ENCODE assay signal across 15 cellular contexts in genomic region chr1:10900265-10900651, GRCh38.
A peak's percentile ranks its signal among the peaks of the same experiment; 100 is the strongest.
DNase-seq lines count a peak whose midpoint lies in the region; ATAC-seq and TF ChIP-seq lines count a peak whose summit lies in the region.
"Had no signal": no experiment of that assay in that cellular context is flagged by ENCODE, and none has a peak within 500 bp of the region (broad histone marks: within the 10 kb centered on the region; RNA-seq: fewer than 3 reads in every experiment).

No MANE protein-coding gene starts in this region.

- peaks cover 0 to 24% (median 0%) of the 10 kb centered on the region in 11 experiments; a peak in 4 of 22 replicates for H4K20me1 ChIP-seq in BLaER1 treated with 17β-estradiol and CSF1 and Interleukin-3, amounts not matched to agents 10 nM and 100 nM

- peak; percentile 3 for ATAC-seq in left lung
- no peak for ATAC-seq in GM21526 (IDR thresholded peaks at IDR 0.05; ENCODE audit: low FRiP score, unreplicated experiment)
- ATAC-seq: natural killer cell had no signal

- TF ChIP-seq CTCF in NB4 (IDR thresholded peaks at IDR 0.05; ENCODE audit: low read depth, low read length) (no peak), brain (conservative IDR thresholded peaks at IDR 0.05) (no peak), left lung (IDR thresholded peaks at IDR 0.05) (no peak)

- H3K27ac ChIP-seq in BLaER1 treated with 17β-estradiol and CSF1 and Interleukin-3, amounts not matched to agents 10 nM and 100 nM: peak overlapping the region in 5 of 11 experiments; percentile 6 to 93 (median 69); a peak in 8 of 22 replicates
- H3K27ac ChIP-seq in left lung: peak overlapping the region; percentile 65 to 80

- H3K36me3 ChIP-seq in BLaER1 treated with 17β-estradiol and CSF1 and Interleukin-3, amounts not matched to agents 10 nM and 100 nM: no peaks in the 10 kb centered on the region
- H3K36me3 ChIP-seq in left lung: no peaks in the 10 kb centered on the region

- H3K27ac Mint-ChIP-seq in brain: peak overlapping the region in 3 of 5 experiments; percentile 72 to 93 (median 82)
- H3K27ac Mint-ChIP-seq: activated B cell treated with CpG ODN at 0.5 μM for 24 hours, natural killer cell had no signal

- H3K4me2 ChIP-seq in BLaER1 treated with 17β-estradiol and CSF1 and Interleukin-3, amounts not matched to agents 10 nM and 100 nM: peak overlapping the region; percentile 3 to 97 (median 86); a peak in 16 of 22 replicates

- H3K4me3 ChIP-seq in BLaER1 treated with 17β-estradiol and CSF1 and Interleukin-3, amounts not matched to agents 10 nM and 100 nM: no peak overlapping the region
- H3K4me3 ChIP-seq in NB4 (ENCODE audit: low read depth, low read length): no peak overlapping the region
- no peak overlapping the region for H3K4me3 ChIP-seq in left lung
- H3K4me3 ChIP-seq: lung had no signal

- peak; percentile 37 for DNase-seq in NB4 (ENCODE audit: low read depth)
- no peak for DNase-seq in left lung
- DNase-seq in islet precursor cell: no peak
- no peak for DNase-seq in occipital lobe (lab: John Stamatoyannopoulos, UW)
- no peak for DNase-seq in cortex of kidney (lab: John Stamatoyannopoulos, UW)
- DNase-seq: activated B cell treated with CpG ODN at 0.5 μM for 24 hours; activated gamma-delta T cell treated with Interleukin-2 at 50 U/mL for 16 hours; dermis blood vessel endothelial cell; natural killer cell; stimulated activated CD4-positive, alpha-beta T cell treated with anti-CD3 and anti-CD28 coated beads, Interleukin-1b, Interleukin-23, amount 100 ng/mL, for 48 hours; SW 1271 had no signal

- peak overlapping the region in 1 of 5 experiments; percentile 29 for H3K4me3 Mint-ChIP-seq in brain
- H3K4me3 Mint-ChIP-seq: activated B cell treated with CpG ODN at 0.5 μM for 24 hours, natural killer cell had no signal

- H3K9ac ChIP-seq in BLaER1 treated with 17β-estradiol and CSF1 and Interleukin-3, amounts not matched to agents 10 nM and 100 nM: peak overlapping the region in 3 of 11 experiments; percentile 3 to 49 (median 23); a peak in 3 of 22 replicates

- H3K9me3 ChIP-seq in BLaER1 treated with 17β-estradiol and CSF1 and Interleukin-3, amounts not matched to agents 10 nM and 100 nM (replicated peaks in 1 of 11): no peaks in the 10 kb centered on the region
- no peaks in the 10 kb centered on the region for H3K9me3 ChIP-seq in left lung

- TF ChIP-seq POLR2A in NB4 (IDR thresholded peaks at IDR 0.05; ENCODE audit: extremely low read depth, insufficient read length): no peak

- H3K36me3 Mint-ChIP-seq in brain: no peaks in the 10 kb centered on the region
- H3K36me3 Mint-ChIP-seq: natural killer cell had no signal

- peaks cover 68 to 94% (median 89%) of the 10 kb centered on the region in 10 experiments for H3K4me1 ChIP-seq in BLaER1 treated with 17β-estradiol and CSF1 and Interleukin-3, amounts not matched to agents 10 nM and 100 nM
- peaks cover 6 to 11% of the 10 kb centered on the region in 2 donors for H3K4me1 ChIP-seq in left lung

- intact Hi-C loops in left lung (cut with DNase I): no loop called here

- peaks cover 0 to 38% (median 19%) of the 10 kb centered on the region in 11 experiments; a peak in 16 of 22 replicates for H3K27me3 ChIP-seq in BLaER1 treated with 17β-estradiol and CSF1 and Interleukin-3, amounts not matched to agents 10 nM and 100 nM
- H3K27me3 ChIP-seq in left lung: peaks cover 0 to 20% of the 10 kb centered on the region in 2 donors

- peaks cover 9% of the 10 kb centered on the region for H3K27me3 Mint-ChIP-seq in brain

- H3K4me1 Mint-ChIP-seq in brain: peaks cover 41% of the 10 kb centered on the region

- H3K9me3 Mint-ChIP-seq in brain: peaks cover 0 to 2% (median 0%) of the 10 kb centered on the region in 5 experiments
- H3K9me3 Mint-ChIP-seq: activated B cell treated with CpG ODN at 0.5 μM for 24 hours, natural killer cell had no signal
